1 cellular context compared by ENCODE assay signal in the genomic region with DNA sequence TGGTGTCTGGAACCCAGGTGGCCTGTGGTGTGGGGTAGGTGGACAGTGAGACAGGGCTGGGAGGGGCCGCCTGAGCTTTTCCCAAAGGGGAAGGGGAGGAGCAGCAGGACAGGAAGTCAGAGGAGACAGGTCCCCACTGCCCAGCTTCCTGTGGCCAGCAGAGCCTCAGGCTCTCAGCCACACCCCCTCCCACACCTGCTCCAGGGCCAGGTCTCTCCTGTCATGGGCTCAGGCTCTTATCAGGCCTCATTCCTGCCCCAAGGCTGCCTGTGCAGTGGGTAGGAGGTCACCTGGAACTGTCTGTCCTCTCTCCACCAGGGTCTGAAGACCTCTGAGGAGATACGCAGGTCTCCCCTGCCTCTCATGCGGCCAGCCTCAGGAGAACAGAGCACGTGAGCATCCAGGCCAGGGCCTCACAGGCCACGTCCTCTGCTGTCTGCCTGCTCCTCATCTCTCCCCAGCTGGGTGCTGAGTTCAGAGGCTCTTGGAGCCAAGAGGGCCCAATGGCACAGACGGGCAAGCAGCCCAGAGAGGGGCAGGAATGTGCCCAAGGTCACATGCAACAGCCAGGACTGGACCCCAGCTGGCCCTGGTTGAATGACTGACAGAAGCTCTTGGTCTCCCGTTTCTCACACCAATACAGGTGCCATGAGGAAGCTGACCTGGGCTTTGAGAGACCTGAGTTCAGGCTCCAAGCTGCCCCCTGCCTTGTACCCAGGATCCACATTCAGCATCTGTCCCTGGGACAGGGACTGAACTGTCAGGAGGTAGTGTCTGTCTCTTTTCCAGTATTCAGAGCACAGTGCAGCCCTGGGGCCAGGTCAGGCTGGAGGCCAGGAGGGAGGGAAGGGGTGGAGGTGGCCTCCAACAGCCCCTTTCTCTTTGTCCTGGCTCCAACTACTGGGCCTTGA.
TF ChIP-seq lines count a peak whose summit lies in the region.

No MANE protein-coding gene starts in this region.

TF ChIP-seq in HepG2, 621 proteins besides CTCF, POLR2A, EP300 and RAD21 (continued from another document):
- TF ChIP-seq, protein P1, sequence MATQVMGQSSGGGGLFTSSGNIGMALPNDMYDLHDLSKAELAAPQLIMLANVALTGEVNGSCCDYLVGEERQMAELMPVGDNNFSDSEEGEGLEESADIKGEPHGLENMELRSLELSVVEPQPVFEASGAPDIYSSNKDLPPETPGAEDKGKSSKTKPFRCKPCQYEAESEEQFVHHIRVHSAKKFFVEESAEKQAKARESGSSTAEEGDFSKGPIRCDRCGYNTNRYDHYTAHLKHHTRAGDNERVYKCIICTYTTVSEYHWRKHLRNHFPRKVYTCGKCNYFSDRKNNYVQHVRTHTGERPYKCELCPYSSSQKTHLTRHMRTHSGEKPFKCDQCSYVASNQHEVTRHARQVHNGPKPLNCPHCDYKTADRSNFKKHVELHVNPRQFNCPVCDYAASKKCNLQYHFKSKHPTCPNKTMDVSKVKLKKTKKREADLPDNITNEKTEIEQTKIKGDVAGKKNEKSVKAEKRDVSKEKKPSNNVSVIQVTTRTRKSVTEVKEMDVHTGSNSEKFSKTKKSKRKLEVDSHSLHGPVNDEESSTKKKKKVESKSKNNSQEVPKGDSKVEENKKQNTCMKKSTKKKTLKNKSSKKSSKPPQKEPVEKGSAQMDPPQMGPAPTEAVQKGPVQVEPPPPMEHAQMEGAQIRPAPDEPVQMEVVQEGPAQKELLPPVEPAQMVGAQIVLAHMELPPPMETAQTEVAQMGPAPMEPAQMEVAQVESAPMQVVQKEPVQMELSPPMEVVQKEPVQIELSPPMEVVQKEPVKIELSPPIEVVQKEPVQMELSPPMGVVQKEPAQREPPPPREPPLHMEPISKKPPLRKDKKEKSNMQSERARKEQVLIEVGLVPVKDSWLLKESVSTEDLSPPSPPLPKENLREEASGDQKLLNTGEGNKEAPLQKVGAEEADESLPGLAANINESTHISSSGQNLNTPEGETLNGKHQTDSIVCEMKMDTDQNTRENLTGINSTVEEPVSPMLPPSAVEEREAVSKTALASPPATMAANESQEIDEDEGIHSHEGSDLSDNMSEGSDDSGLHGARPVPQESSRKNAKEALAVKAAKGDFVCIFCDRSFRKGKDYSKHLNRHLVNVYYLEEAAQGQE (IDR thresholded peaks at IDR 0.05; ENCODE audit: borderline replicate concordance in 1 of 2, low read depth in 1 of 2, low read length in 2 of 2): no peak
- TF ChIP-seq ZNF343 (CRISPR knock-in tag; IDR thresholded peaks at IDR 0.05) (0 out of 2 replicates have a peak, but pooled peaks have one; percentile 61), ZNF17 (CRISPR knock-in tag; IDR thresholded peaks at IDR 0.05) (no peak), KLF9 (CRISPR knock-in tag; IDR thresholded peaks at IDR 0.05; ENCODE audit: low read depth) (0 out of 2 replicates have a peak, but pooled peaks have one; percentile 60), ZFP62 (CRISPR knock-in tag; IDR thresholded peaks at IDR 0.05) (no peak)
